19 cellular contexts compared by ENCODE assay signal in genomic region chr17:81933178-81933699, GRCh38. TPM values are rescaled to one million over a fixed set of nuclear protein-coding genes. Genes with fewer than 3 reads are reported as not detected.
DNase-seq lines count a peak whose midpoint lies in the region; ATAC-seq, FAIRE-seq and TF ChIP-seq lines count a peak whose summit lies in the region.
"Had no signal": no experiment of that assay in that cellular context is flagged by ENCODE, and none has a peak within 500 bp of the region (broad histone marks: within the 10 kb centered on the region; RNA-seq: fewer than 3 reads in every experiment).

No MANE protein-coding gene starts in this region.

- H3K9me3 Mint-ChIP-seq in Caco-2 (ENCODE audit: unreplicated experiment) (no peaks in the 10 kb centered on the region), nephron progenitor cell (no peaks in the 10 kb centered on the region)
- H3K9me3 Mint-ChIP-seq: CD4-positive, alpha-beta memory T cell; IgD-negative memory B cell had no signal

- H3K36me3 Mint-ChIP-seq in Caco-2 (ENCODE audit: insufficient read depth, unreplicated experiment) (peaks cover 61% of the 10 kb centered on the region), nephron progenitor cell (ENCODE audit: low read depth) (no peaks in the 10 kb centered on the region)
- H3K36me3 Mint-ChIP-seq: CD4-positive, alpha-beta memory T cell; IgD-negative memory B cell had no signal

- no peak overlapping the region for H3K27ac ChIP-seq in HEK293 (ENCODE audit: extremely low read depth, low read depth, low read length)

- H3K4me3 Mint-ChIP-seq in Caco-2 (ENCODE audit: unreplicated experiment) (peak overlapping the region; percentile 35), nephron progenitor cell (no peak overlapping the region)
- H3K4me3 Mint-ChIP-seq: B cell; CD4-positive, alpha-beta memory T cell had no signal

- no TSS peak for BruUV-seq in Caco-2 (replicated peaks; lab: Mats Ljungman, UMichigan)

- H3K27ac Mint-ChIP-seq in Caco-2 (ENCODE audit: unreplicated experiment), result peak overlapping the region; percentile 1
- peak overlapping the region; percentile 39 for H3K27ac Mint-ChIP-seq in nephron progenitor cell
- H3K27ac Mint-ChIP-seq: B cell, IgD-negative memory B cell had no signal

- CTCF ChIA-PET in Caco-2 (lab: Charles Lee) (interaction anchor here (1.1 kb wide), 1 partner anchor 21 kb away, joined by 3 read pairs; no protein-coding TSS in a partner anchor), HEK293 (lab: Yijun Ruan, JAX) (interaction anchor here (0.7 kb wide), 1 partner anchor 86 kb away, joined by 3 read pairs; no protein-coding TSS in a partner anchor)

- no peak for ATAC-seq in GM18868 (IDR thresholded peaks at IDR 0.05; ENCODE audit: unreplicated experiment)
- ATAC-seq: Panc1 had no signal

- H3K4me3 ChIP-seq in Caco-2 (ENCODE audit: low read depth, low read length), result no peak overlapping the region
- no peak overlapping the region for H3K4me3 ChIP-seq in HEK293 (ENCODE audit: low read depth, low read length)
- H3K4me3 ChIP-seq in bronchial epithelial cell (ENCODE audit: low read depth, low read length), result no peak overlapping the region

- POLR2A ChIA-PET in Caco-2 (lab: Charles Lee), result no interaction called here
- POLR2A ChIA-PET in HEK293 (lab: Yijun Ruan, JAX), result interaction anchor here (0.9 to 1.8 kb wide), 2 partner anchors 9 to 11 kb away, joined by 3 to 5 read pairs; no protein-coding TSS in a partner anchor

- intact Hi-C loops in Caco-2 (cut with micrococcal nuclease; ENCODE audit: unreplicated experiment), result no loop called here

- H3K9me3 ChIP-seq in Caco-2 (no peaks in the 10 kb centered on the region), HEK293 (ENCODE audit: control insufficient read depth, insufficient read depth, low read depth, low read length) (no peaks in the 10 kb centered on the region)

- no peaks in the 10 kb centered on the region; the same call in 1 of the 2 replicates for H3K4me1 ChIP-seq in Caco-2
- no peaks in the 10 kb centered on the region; the same call in 1 of the 2 replicates for H3K4me1 ChIP-seq in HEK293 (ENCODE audit: control insufficient read depth, insufficient read depth, low read length)

- H3K27me3 Mint-ChIP-seq in Caco-2 (ENCODE audit: insufficient read depth, unreplicated experiment), result no peaks in the 10 kb centered on the region
- H3K27me3 Mint-ChIP-seq in nephron progenitor cell (ENCODE audit: low read depth, poor library complexity), result no peaks in the 10 kb centered on the region

- peaks cover 3% of the 10 kb centered on the region; the same call in 1 of the 2 replicates for H3K36me3 ChIP-seq in Caco-2 (ENCODE audit: control insufficient read depth, insufficient read depth, low read length)
- peaks cover 0 to 13% of the 10 kb centered on the region in 2 experiments; a peak in 1 of 3 replicates for H3K36me3 ChIP-seq in HEK293 (ENCODE audit: control insufficient read depth in 2 of 2, insufficient read depth in 1 of 2, low read length in 2 of 2)
- peaks cover 10% of the 10 kb centered on the region for H3K36me3 ChIP-seq in bronchial epithelial cell (ENCODE audit: control insufficient read depth, insufficient read depth, low read length)

- no peaks in the 10 kb centered on the region for H3K27me3 ChIP-seq in Caco-2 (replicated peaks; ENCODE audit: control insufficient read depth, insufficient read depth, low read length)
- no peaks in the 10 kb centered on the region for H3K27me3 ChIP-seq in bronchial epithelial cell (ENCODE audit: control insufficient read depth, insufficient read depth, low read length)

- H3K4me1 Mint-ChIP-seq in Caco-2 (ENCODE audit: low read depth, unreplicated experiment), result peaks cover 12% of the 10 kb centered on the region
- peaks cover 34% of the 10 kb centered on the region for H3K4me1 Mint-ChIP-seq in nephron progenitor cell

- no peak for DNase-seq in Caco-2
- no peak for DNase-seq in bronchial epithelial cell (ENCODE audit: low read depth)
- DNase-seq in nephron progenitor cell, result no peak
- no peak for DNase-seq in activated naive CD4-positive, alpha-beta T cell (lab: John Stamatoyannopoulos, UW)
- DNase-seq in NK-92 (lab: John Stamatoyannopoulos, UW; ENCODE audit: unreplicated experiment), result no peak
- DNase-seq: CD4-positive, alpha-beta memory T cell; GF-D8; HCEC 1CT; MV-4-11; NCI-H146; NCI-H2081 treated with DMSO at 0.1 percent for 48 hours; NCI-H2227 treated with DMSO at 0.1 percent for 48 hours; SHP77 had no signal

- peak; percentile 13 for FAIRE-seq in bronchial epithelial cell (lab: Jason Lieb, UNC)

- TF ChIP-seq CTCF in Caco-2 (IDR thresholded peaks at IDR 0.05; ENCODE audit: insufficient read depth in 1 of 2, low read depth in 1 of 2, low read length in 1 of 2, severe bottlenecking in 1 of 2, unreplicated experiment in 1 of 2) (no peak), HEK293 (tag by site-specific recombination; IDR thresholded peaks at IDR 0.05) (no peak), bronchial epithelial cell (IDR thresholded peaks at IDR 0.05; ENCODE audit: insufficient read depth, low read length, severe bottlenecking) (no peak), nephron progenitor cell (IDR thresholded peaks at IDR 0.05) (no peak)

TF ChIP-seq in HEK293, 187 proteins besides CTCF, POLR2A, EP300 and RAD21:
- TF ChIP-seq ZNF184 (tag by site-specific recombination; IDR thresholded peaks at IDR 0.05) (no peak), ZNF600 (tag by site-specific recombination; IDR thresholded peaks at IDR 0.05) (no peak), ZBTB17 (tag by site-specific recombination; IDR thresholded peaks at IDR 0.05) (no peak), GLIS2 (tag by site-specific recombination; IDR thresholded peaks at IDR 0.05) (0 out of 2 replicates have a peak, but pooled peaks have one; percentile 28), ZIC2 (tag by site-specific recombination; IDR thresholded peaks at IDR 0.05) (no peak), ZNF341 (tag by site-specific recombination; IDR thresholded peaks at IDR 0.05; ENCODE audit: low read depth) (no peak), ZNF398 (tag by site-specific recombination; IDR thresholded peaks at IDR 0.05) (no peak), EGR2 (tag by site-specific recombination; IDR thresholded peaks at IDR 0.05; ENCODE audit: low read depth) (peak; percentile 23; the same call in 1 of the 2 replicates)

RNA-seq across cellular contexts. Expression of gene PYCR1, which starts 3.9 kb away (rescaled TPM):
- 200 and 203 TPM in 2 replicates for total RNA-seq in Caco-2 (2022)
- 152 and 178 TPM in 2 replicates for total RNA-seq in bronchial epithelial cell

RNA-seq across cellular contexts. Expression of gene MAFG, which starts 5.7 kb away (rescaled TPM):
- total RNA-seq in Caco-2 (2022), result 28.9 and 29.1 TPM in 2 replicates
- 16.8 and 19.6 TPM in 2 replicates for total RNA-seq in bronchial epithelial cell

RNA-seq across cellular contexts. Expression of gene MYADML2, which starts 13.8 kb away (rescaled TPM):
- not detected in 2 replicates for total RNA-seq in Caco-2 (2022)
- total RNA-seq in bronchial epithelial cell, result not detected in 2 replicates
- total RNA-seq: B cell; CD4-positive, alpha-beta memory T cell; HT-29 had no signal

RNA-seq across cellular contexts. Expression of gene SIRT7, which starts 15.3 kb away (rescaled TPM):
- total RNA-seq in Caco-2 (2022) (55.6 and 57.4 TPM in 2 replicates), bronchial epithelial cell (48.4 and 62.2 TPM in 2 replicates)

RNA-seq across cellular contexts. Expression of gene PCYT2, which starts 22.0 kb away (rescaled TPM):
- total RNA-seq in Caco-2 (2022), result 125 and 151 TPM in 2 replicates
- 16.5 and 29.5 TPM in 2 replicates for total RNA-seq in bronchial epithelial cell
